22 cellular contexts compared by ENCODE assay signal in the genomic region with DNA sequence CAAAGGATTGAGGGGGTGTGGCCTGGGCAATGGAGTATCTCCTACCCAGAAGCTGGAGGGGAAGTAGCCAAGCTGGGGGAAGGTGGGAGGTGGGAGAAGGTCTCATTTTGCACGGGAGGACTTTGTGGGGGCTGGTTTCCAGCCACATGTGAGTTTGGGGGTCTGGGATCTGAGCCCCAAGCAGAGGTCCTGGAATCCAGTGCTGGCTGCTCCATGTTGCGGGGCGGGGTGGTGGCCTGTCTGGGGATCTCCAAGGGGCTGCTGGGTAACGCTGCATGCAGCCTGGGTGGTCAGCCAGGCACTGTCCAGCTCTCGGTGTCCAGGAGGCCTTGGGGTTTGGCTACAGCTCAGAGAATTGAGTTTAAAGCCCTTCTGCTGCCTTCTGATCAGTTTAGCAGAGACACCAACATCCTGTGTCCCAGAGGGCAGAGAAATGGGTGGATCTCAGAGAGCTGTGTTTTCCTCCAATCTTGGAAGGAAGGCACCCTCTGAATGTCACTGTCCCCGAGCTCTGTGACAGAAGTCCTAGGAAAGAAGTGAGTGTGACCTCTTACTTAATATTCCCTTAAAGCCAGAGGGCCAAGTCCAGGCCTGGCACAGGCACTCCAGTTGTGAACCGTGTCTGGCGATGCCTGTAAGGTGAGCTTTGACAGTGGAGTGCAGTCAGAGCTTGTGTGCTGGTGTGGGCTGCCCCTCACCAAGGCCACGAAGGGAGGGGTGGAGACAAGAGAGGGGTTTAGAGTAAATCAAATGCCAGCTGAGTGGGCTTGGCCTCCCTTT. TPM values are rescaled to one million over a fixed set of nuclear protein-coding genes. Genes with fewer than 3 reads are reported as not detected.
DNase-seq lines count a peak whose midpoint lies in the region; ATAC-seq and TF ChIP-seq lines count a peak whose summit lies in the region.
"Had no signal": no experiment of that assay in that cellular context is flagged by ENCODE, and none has a peak within 500 bp of the region (broad histone marks: within the 10 kb centered on the region; RNA-seq: fewer than 3 reads in every experiment).

No MANE protein-coding gene starts in this region.

- DNase-seq in GM23338 (ENCODE audit: low spot score) (no peak), lower leg skin (ENCODE audit: low spot score in 2 of 2) (peak; percentile 11 to 69), HK-2 (ENCODE audit: unreplicated experiment) (no peak), HuH-7.5 (ENCODE audit: low spot score) (no peak)
- DNase-seq in activated CD8-positive, alpha-beta memory T cell treated with anti-CD3 and anti-CD28 coated beads, Interleukin-2, amount 10 ng/mL, durations not matched to agents 7 days and 5 days, result peak; percentile 34
- no peak for DNase-seq in stimulated activated naive B cell treated with anti-CD40 and anti-IgM and Interleukin-4, amounts not matched to agents 10 μg/mL and 1 μg/mL and 100 μg/mL, for 72 hours
- DNase-seq: activated CD4-positive, alpha-beta T cell treated with anti-CD3 and anti-CD28 coated beads, Interleukin-2, amount 50 U/mL, for 48 hours; GM23248; left lung; NCI-H146; NCI-H748 treated with DMSO at 0.1 percent for 48 hours; PC-3; retina; T-helper 17 cell; WERI-Rb-1 had no signal

- no peak overlapping the region for H3K27ac ChIP-seq in GM23338 (ENCODE audit: low read depth)
- H3K27ac ChIP-seq: GM23248, WERI-Rb-1 had no signal

- WGBS in lower leg skin, 2 donors, result 69 to 78% methylated on average over 9 of the region's 9 CpGs

- no peak overlapping the region for H3K4me3 Mint-ChIP-seq in GM23338
- H3K4me3 Mint-ChIP-seq in activated CD8-positive, alpha-beta memory T cell treated with anti-CD3 and anti-CD28 coated beads, Interleukin-2, amount 10 ng/mL, durations not matched to agents 7 days and 5 days, result no peak overlapping the region
- H3K4me3 Mint-ChIP-seq in stimulated activated naive B cell treated with anti-CD40 and anti-IgM and Interleukin-4, amounts not matched to agents 10 μg/mL and 1 μg/mL and 100 μg/mL, for 72 hours, result no peak overlapping the region
- H3K4me3 Mint-ChIP-seq: activated T-helper 1 cell treated with anti-CD3 and anti-CD28 coated beads, Interleukin-12 subunit alpha, Interleukin-12 subunit beta, Interleukin-2, Interleukin-4 antibody, amounts not matched to agents 30 ng/mL and 10 ng/mL and 1 ng/mL, durations not matched to agents 14 hours and 24 hours and 36 hours; stimulated activated memory B cell treated with anti-CD40 and anti-IgM and Interleukin-4, amounts not matched to agents 10 μg/mL and 1 μg/mL and 100 μg/mL, for 72 hours; T-helper 17 cell had no signal

- TF ChIP-seq CTCF in GM23338 (conservative IDR thresholded peaks at IDR 0.05; ENCODE audit: low read depth in 2 of 2) (no peak), lower leg skin (IDR thresholded peaks at IDR 0.05) (no peak)

- H3K9me3 Mint-ChIP-seq in GM23338, result no peaks in the 10 kb centered on the region
- no peaks in the 10 kb centered on the region for H3K9me3 Mint-ChIP-seq in activated CD8-positive, alpha-beta memory T cell treated with anti-CD3 and anti-CD28 coated beads, Interleukin-2, amount 10 ng/mL, durations not matched to agents 7 days and 5 days (ENCODE audit: low read depth)
- no peaks in the 10 kb centered on the region for H3K9me3 Mint-ChIP-seq in stimulated activated naive B cell treated with anti-CD40 and anti-IgM and Interleukin-4, amounts not matched to agents 10 μg/mL and 1 μg/mL and 100 μg/mL, for 72 hours
- H3K9me3 Mint-ChIP-seq: activated T-helper 1 cell treated with anti-CD3 and anti-CD28 coated beads, Interleukin-12 subunit alpha, Interleukin-12 subunit beta, Interleukin-2, Interleukin-4 antibody, amounts not matched to agents 30 ng/mL and 10 ng/mL and 1 ng/mL, durations not matched to agents 14 hours and 24 hours and 36 hours; stimulated activated memory B cell treated with anti-CD40 and anti-IgM and Interleukin-4, amounts not matched to agents 10 μg/mL and 1 μg/mL and 100 μg/mL, for 72 hours had no signal

- H3K9me2 ChIP-seq in GM23338 (ENCODE audit: insufficient read depth), result no peaks in the 10 kb centered on the region

- H3K4me3 ChIP-seq in GM23338 (no peak overlapping the region), lower leg skin (ENCODE audit: low read depth, poor library complexity, severe bottlenecking) (no peak overlapping the region)
- H3K4me3 ChIP-seq: GM23248, left lung had no signal

- no peaks in the 10 kb centered on the region for H3K27me3 ChIP-seq in GM23338 (ENCODE audit: insufficient read depth)

- peaks cover 7% of the 10 kb centered on the region for H3K27me3 Mint-ChIP-seq in GM23338 (ENCODE audit: insufficient read depth, low read depth, poor library complexity)
- peaks cover 9% of the 10 kb centered on the region for H3K27me3 Mint-ChIP-seq in activated CD8-positive, alpha-beta memory T cell treated with anti-CD3 and anti-CD28 coated beads, Interleukin-2, amount 10 ng/mL, durations not matched to agents 7 days and 5 days
- peaks cover 9% of the 10 kb centered on the region in 2 donors for H3K27me3 Mint-ChIP-seq in stimulated activated naive B cell treated with anti-CD40 and anti-IgM and Interleukin-4, amounts not matched to agents 10 μg/mL and 1 μg/mL and 100 μg/mL, for 72 hours

- H3K79me2 ChIP-seq in GM23338 (replicated peaks; ENCODE audit: insufficient read depth), result no peaks in the 10 kb centered on the region

- intact Hi-C loops in lower leg skin (cut with DNase I; ENCODE audit: low total_unique reads), result no loop called here

- no peaks in the 10 kb centered on the region for H3F3A ChIP-seq in GM23338 (replicated peaks; ENCODE audit: low read depth)

- CTCF ChIA-PET in activated CD8-positive, alpha-beta memory T cell treated with anti-CD3 and anti-CD28 coated beads, Interleukin-2, amount 10 ng/mL, durations not matched to agents 7 days and 5 days (lab: Charles Lee), result interaction anchor here (0.7 to 3.3 kb wide), 6 partner anchors 11 to 127 kb away, joined by 3 to 13 read pairs (median 4); no protein-coding TSS in a partner anchor

- ATAC-seq in GM23338 (no peak), GM19467 (IDR thresholded peaks at IDR 0.05; ENCODE audit: unreplicated experiment) (no peak)
- ATAC-seq in activated CD8-positive, alpha-beta memory T cell treated with anti-CD3 and anti-CD28 coated beads, Interleukin-2, amount 10 ng/mL, durations not matched to agents 7 days and 5 days, result no peak
- no peak for ATAC-seq in stimulated activated naive B cell treated with anti-CD40 and anti-IgM and Interleukin-4, amounts not matched to agents 10 μg/mL and 1 μg/mL and 100 μg/mL, for 72 hours (replicated peaks)
- ATAC-seq: left lung; PC-3; stimulated activated memory B cell treated with anti-CD40 and anti-IgM and Interleukin-4, amounts not matched to agents 10 μg/mL and 1 μg/mL and 100 μg/mL, for 72 hours; T-helper 17 cell had no signal

- H3K27ac Mint-ChIP-seq in GM23338, result no peak overlapping the region
- H3K27ac Mint-ChIP-seq in activated CD8-positive, alpha-beta memory T cell treated with anti-CD3 and anti-CD28 coated beads, Interleukin-2, amount 10 ng/mL, durations not matched to agents 7 days and 5 days, result no peak overlapping the region
- peak overlapping the region; percentile 73 for H3K27ac Mint-ChIP-seq in stimulated activated naive B cell treated with anti-CD40 and anti-IgM and Interleukin-4, amounts not matched to agents 10 μg/mL and 1 μg/mL and 100 μg/mL, for 72 hours
- H3K27ac Mint-ChIP-seq: activated T-helper 1 cell treated with anti-CD3 and anti-CD28 coated beads, Interleukin-12 subunit alpha, Interleukin-12 subunit beta, Interleukin-2, Interleukin-4 antibody, amounts not matched to agents 30 ng/mL and 10 ng/mL and 1 ng/mL, durations not matched to agents 14 hours and 24 hours and 36 hours; stimulated activated memory B cell treated with anti-CD40 and anti-IgM and Interleukin-4, amounts not matched to agents 10 μg/mL and 1 μg/mL and 100 μg/mL, for 72 hours; T-helper 17 cell had no signal

- H3K4me1 ChIP-seq in GM23338 (ENCODE audit: insufficient read depth), result no peaks in the 10 kb centered on the region

- no peaks in the 10 kb centered on the region for H4K20me1 ChIP-seq in GM23338 (replicated peaks; ENCODE audit: insufficient read depth)

- H3K4me1 Mint-ChIP-seq in GM23338, result peaks cover 16% of the 10 kb centered on the region
- H3K4me1 Mint-ChIP-seq in activated CD8-positive, alpha-beta memory T cell treated with anti-CD3 and anti-CD28 coated beads, Interleukin-2, amount 10 ng/mL, durations not matched to agents 7 days and 5 days, result no peaks in the 10 kb centered on the region
- peaks cover 41 to 64% of the 10 kb centered on the region in 2 donors for H3K4me1 Mint-ChIP-seq in stimulated activated naive B cell treated with anti-CD40 and anti-IgM and Interleukin-4, amounts not matched to agents 10 μg/mL and 1 μg/mL and 100 μg/mL, for 72 hours

- no peak overlapping the region for H3K4me2 ChIP-seq in GM23338

- no peaks in the 10 kb centered on the region for H3K36me3 Mint-ChIP-seq in GM23338 (ENCODE audit: low read depth)
- H3K36me3 Mint-ChIP-seq in activated CD8-positive, alpha-beta memory T cell treated with anti-CD3 and anti-CD28 coated beads, Interleukin-2, amount 10 ng/mL, durations not matched to agents 7 days and 5 days, result no peaks in the 10 kb centered on the region
- H3K36me3 Mint-ChIP-seq in stimulated activated naive B cell treated with anti-CD40 and anti-IgM and Interleukin-4, amounts not matched to agents 10 μg/mL and 1 μg/mL and 100 μg/mL, for 72 hours, result no peaks in the 10 kb centered on the region
- H3K36me3 Mint-ChIP-seq: stimulated activated memory B cell treated with anti-CD40 and anti-IgM and Interleukin-4, amounts not matched to agents 10 μg/mL and 1 μg/mL and 100 μg/mL, for 72 hours had no signal

- no peak for TF ChIP-seq POLR2A in lower leg skin (IDR thresholded peaks at IDR 0.05)

- 0 out of 2 replicates have a peak overlapping the region, but pooled peaks have one; percentile 32 for H2AFZ ChIP-seq in GM23338
- H2AFZ ChIP-seq: GM23248 had no signal

- H3K36me3 ChIP-seq in GM23338 (ENCODE audit: insufficient read depth), result no peaks in the 10 kb centered on the region
- H3K36me3 ChIP-seq: left lung, WERI-Rb-1 had no signal

RNA-seq across cellular contexts. Expression of gene DCANP1, which starts 7.5 kb away (rescaled TPM):
- total RNA-seq in GM23338 (2014; rRNA removed; shearing (Covaris generic)), result not detected in 2 replicates
- not detected in 2 replicates for polyA plus RNA-seq in GM23338 (2016; fragmentation: Nextera tagmentation; extraction: Ambion mirVana)
- total RNA-seq in activated CD8-positive, alpha-beta memory T cell treated with anti-CD3 and anti-CD28 coated beads, Interleukin-2, amount 10 ng/mL, durations not matched to agents 7 days and 5 days, result not detected
- total RNA-seq in lower leg skin, result not detected
- total RNA-seq: activated T-helper 1 cell treated with anti-CD3 and anti-CD28 coated beads, Interleukin-12 subunit alpha, Interleukin-12 subunit beta, Interleukin-2, Interleukin-4 antibody, amounts not matched to agents 30 ng/mL and 10 ng/mL and 1 ng/mL, durations not matched to agents 14 hours and 24 hours and 36 hours; dermis microvascular lymphatic vessel endothelial cell; epithelial cell of proximal tubule; glomerular endothelial cell; GM23248; M059J; PC-3 had no signal
- polyA plus RNA-seq: GM23248 had no signal

RNA-seq across cellular contexts. Expression of gene TIFAB, which starts 12.5 kb away (rescaled TPM):
- total RNA-seq in GM23338 (2014; rRNA removed; shearing (Covaris generic)), result not detected in 2 replicates
- not detected in 2 replicates for polyA plus RNA-seq in GM23338 (2016; fragmentation: Nextera tagmentation; extraction: Ambion mirVana)
- total RNA-seq in activated CD8-positive, alpha-beta memory T cell treated with anti-CD3 and anti-CD28 coated beads, Interleukin-2, amount 10 ng/mL, durations not matched to agents 7 days and 5 days, result not detected
- under 1 TPM in 1 of 4 donors, not detected in 3; 0.10 TPM for total RNA-seq in lower leg skin
- total RNA-seq: activated T-helper 1 cell treated with anti-CD3 and anti-CD28 coated beads, Interleukin-12 subunit alpha, Interleukin-12 subunit beta, Interleukin-2, Interleukin-4 antibody, amounts not matched to agents 30 ng/mL and 10 ng/mL and 1 ng/mL, durations not matched to agents 14 hours and 24 hours and 36 hours; dermis microvascular lymphatic vessel endothelial cell; epithelial cell of proximal tubule; glomerular endothelial cell; GM23248; M059J; PC-3 had no signal
- polyA plus RNA-seq: GM23248 had no signal

RNA-seq across cellular contexts. Expression of gene MACROH2A1, which starts 40.6 kb away (rescaled TPM):
- total RNA-seq in GM23338 (2014; rRNA removed; shearing (Covaris generic)), result 64.9 and 81.6 TPM in 2 replicates
- 50.5 and 64.9 TPM in 2 replicates for polyA plus RNA-seq in GM23338 (2016; fragmentation: Nextera tagmentation; extraction: Ambion mirVana)
- 100 to 1,000 TPM; 281 to 327 TPM for total RNA-seq in activated CD8-positive, alpha-beta memory T cell treated with anti-CD3 and anti-CD28 coated beads, Interleukin-2, amount 10 ng/mL, durations not matched to agents 7 days and 5 days
- 100 to 1,000 TPM; 196 to 234 (median 208) TPM for total RNA-seq in lower leg skin

Comparison
In these comparisons a context has a peak if more than half of its experiments do, and no peak if none do; other contexts are left out.
1. DNase-seq: peak in activated CD8-positive, alpha-beta memory T cell treated with anti-CD3 and anti-CD28 coated beads, Interleukin-2, amount 10 ng/mL, durations not matched to agents 7 days and 5 days (single experiment) and lower leg skin (2 of 2); none in GM23338 (single experiment), stimulated activated naive B cell treated with anti-CD40 and anti-IgM and Interleukin-4, amounts not matched to agents 10 μg/mL and 1 μg/mL and 100 μg/mL, for 72 hours (single experiment), HK-2 (single experiment) and HuH-7.5 (single experiment).